ENCODE assay signal across 10 cellular contexts in the genomic region with DNA sequence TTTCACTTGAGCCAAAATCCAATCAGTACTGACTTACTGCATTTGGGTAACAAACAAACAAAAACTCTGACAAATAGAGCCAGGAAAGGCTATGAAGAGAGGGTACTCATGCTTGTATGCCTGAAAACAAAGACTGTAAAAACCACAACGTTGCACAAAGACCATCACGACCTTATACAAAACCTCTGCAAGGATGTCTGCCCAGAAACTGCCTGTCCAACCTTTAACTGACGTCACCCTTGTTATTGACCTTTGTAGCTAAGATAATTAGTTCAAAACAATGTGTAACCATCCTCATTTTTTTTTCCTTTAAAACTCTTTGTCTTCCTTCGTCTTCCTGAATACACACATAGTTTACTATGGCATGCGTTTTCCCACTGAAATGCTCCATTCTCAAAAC. TPM values are rescaled to one million over a fixed set of nuclear protein-coding genes. Genes with fewer than 3 reads are reported as not detected.
DNase-seq lines count a peak whose midpoint lies in the region; ATAC-seq, FAIRE-seq and TF ChIP-seq lines count a peak whose summit lies in the region.
"Had no signal": no experiment of that assay in that cellular context is flagged by ENCODE, and none has a peak within 500 bp of the region (broad histone marks: within the 10 kb centered on the region; RNA-seq: fewer than 3 reads in every experiment).

No MANE protein-coding gene starts in this region.

- H3K4me2 ChIP-seq in HepG2 (ENCODE audit: low read depth, low read length): peak overlapping the region; percentile 88

- ATAC-seq in HepG2 (no peak), right lobe of liver (no peak), left lobe of liver (no peak)

- peak overlapping the region; percentile 98; the same call in 1 of the 2 replicates for H3K9ac ChIP-seq in HepG2 (ENCODE audit: insufficient read depth, low read depth, low read length)

- FAIRE-seq in HepG2 (lab: Jason Lieb, UNC): no peak

- peak overlapping the region; percentile 36 to 95 (median 86); a peak in 5 of 6 replicates for H3K4me3 ChIP-seq in HepG2 (replicated peaks in 1 of 3; ENCODE audit: insufficient read depth in 1 of 3, low read depth in 2 of 3, low read length in 3 of 3)
- H3K4me3 ChIP-seq in right lobe of liver: peak overlapping the region in 1 of 3 donors; percentile 92
- H3K4me3 ChIP-seq in adrenal gland: peak overlapping the region in 1 of 4 donors; percentile 94
- no peak overlapping the region for H3K4me3 ChIP-seq in mesodermal cell (ENCODE audit: extremely low read depth, insufficient read depth, low read length, poor library complexity, severe bottlenecking)
- no peak overlapping the region for H3K4me3 ChIP-seq in vagina

- peak overlapping the region; percentile 98 for H3K27ac ChIP-seq in HepG2 (ENCODE audit: extremely low read length, insufficient read depth, low read length)
- H3K27ac ChIP-seq in right lobe of liver: no peak overlapping the region
- H3K27ac ChIP-seq in adrenal gland: peak overlapping the region in 4 of 5 donors; percentile 98 to 99 (median 98)
- peak overlapping the region; percentile 96 for H3K27ac ChIP-seq in mesodermal cell (ENCODE audit: low read depth, low read length, severe bottlenecking)
- H3K27ac ChIP-seq in vagina: peak overlapping the region; percentile 97

- peaks cover 32% of the 10 kb centered on the region for H3K4me1 ChIP-seq in HepG2 (ENCODE audit: insufficient read depth, low read length)
- peaks cover 0 to 22% (median 7%) of the 10 kb centered on the region in 4 donors for H3K4me1 ChIP-seq in right lobe of liver
- peaks cover 28 to 34% of the 10 kb centered on the region in 2 donors for H3K4me1 ChIP-seq in adrenal gland (replicated peaks in 1 of 2)
- H3K4me1 ChIP-seq in mesodermal cell (ENCODE audit: control insufficient read depth, insufficient read depth, low read length, poor library complexity, severe bottlenecking): no peaks in the 10 kb centered on the region
- H3K4me1 ChIP-seq in vagina: peaks cover 32% of the 10 kb centered on the region

- H3K36me3 ChIP-seq in HepG2 (replicated peaks in 1 of 2; ENCODE audit: control insufficient read depth in 1 of 2, insufficient read depth in 2 of 2, low read length in 2 of 2): no peaks in the 10 kb centered on the region
- H3K36me3 ChIP-seq in right lobe of liver: peaks cover 0 to 8% (median 0%) of the 10 kb centered on the region in 4 donors
- H3K36me3 ChIP-seq in adrenal gland (replicated peaks in 1 of 2): no peaks in the 10 kb centered on the region
- H3K36me3 ChIP-seq in mesodermal cell (ENCODE audit: control insufficient read depth, insufficient read depth, low read length): no peaks in the 10 kb centered on the region
- peaks cover 0 to under 1% of the 10 kb centered on the region in 2 donors for H3K36me3 ChIP-seq in vagina
- H3K36me3 ChIP-seq: pancreas had no signal

- in situ Hi-C loops in HepG2 (cut with HindIII; ENCODE audit: extremely low pct_ligation_motif_present, low pct_unique_long_range_greater_than_20kb): no loop called here

- no TSS peak for BruUV-seq in HepG2 (replicated peaks; lab: Mats Ljungman, UMichigan)

- intact Hi-C loops in HepG2 (cut with micrococcal nuclease; ENCODE audit: unreplicated experiment): loop anchor here (1.0 to 2.0 kb wide), 2 partner anchors 17 to 37 kb away; a partner anchor contains a TSS
- intact Hi-C loops in right lobe of liver (cut with DNase I): no loop called here
- intact Hi-C loops in adrenal gland (cut with DNase I): no loop called here
- intact Hi-C loops in vagina (cut with DNase I): loop anchor here (2.0 kb wide), 1 partner anchor 37 kb away; a partner anchor contains a TSS

- H3K27me3 ChIP-seq in HepG2 (ENCODE audit: control insufficient read depth in 1 of 2, insufficient read depth in 2 of 2, low read length in 2 of 2): no peaks in the 10 kb centered on the region; a peak in 1 of 5 replicates
- H3K27me3 ChIP-seq in right lobe of liver: no peaks in the 10 kb centered on the region
- H3K27me3 ChIP-seq in adrenal gland: no peaks in the 10 kb centered on the region
- H3K27me3 ChIP-seq in vagina: no peaks in the 10 kb centered on the region
- H3K27me3 ChIP-seq: pancreas had no signal

- peaks cover 29% of the 10 kb centered on the region for H4K20me1 ChIP-seq in HepG2 (ENCODE audit: insufficient read depth, low read length)

- POLR2A ChIA-PET in HepG2 (lab: Yijun Ruan, JAX): interaction anchor here (1.2 to 10.0 kb wide), 2 partner anchors 16 to 38 kb away, joined by 3 to 112 read pairs; a partner anchor contains a TSS

- no peak for DNase-seq in HepG2 (ENCODE audit: low spot score)
- no peak for DNase-seq in right lobe of liver
- DNase-seq in adrenal gland: peak in 2 of 7 donors; percentile 42 to 52
- no peak for DNase-seq in vagina (ENCODE audit: extremely low spot score in 2 of 2)
- no peak for DNase-seq in mucosa of gallbladder (ENCODE audit: low spot score)
- no peak for DNase-seq in left lobe of liver (ENCODE audit: low spot score)
- no peak for DNase-seq in 8988T
- DNase-seq: cortex of kidney, pancreas had no signal

- TF ChIP-seq POLR2A in HepG2 (IDR thresholded peaks at IDR 0.05; ENCODE audit: insufficient read depth in 1 of 2, low read depth in 2 of 2, low read length in 2 of 2) (no peak), right lobe of liver (IDR thresholded peaks at IDR 0.05) (no peak), adrenal gland (IDR thresholded peaks at IDR 0.05) (no peak), vagina (IDR thresholded peaks at IDR 0.05) (no peak)

- TF ChIP-seq RAD21 in HepG2 (CRISPR knock-in tag; IDR thresholded peaks at IDR 0.05): no peak

- no peak for TF ChIP-seq EP300 in HepG2 (IDR thresholded peaks at IDR 0.05; ENCODE audit: low read depth in 2 of 2, low read length in 2 of 2)
- TF ChIP-seq EP300 in HepG2 (CRISPR knock-in tag; IDR thresholded peaks at IDR 0.05; ENCODE audit: borderline replicate concordance): no peak

- H2AFZ ChIP-seq in HepG2 (ENCODE audit: low read length): peak overlapping the region; percentile 94

- peaks cover 36% of the 10 kb centered on the region for H3K79me2 ChIP-seq in HepG2 (ENCODE audit: insufficient read depth, low read length)

- CTCF ChIA-PET in HepG2 (lab: Yijun Ruan, JAX; ENCODE audit: low intra/inter-chr PET ratio, low total read pairs): no interaction called here

- 7% methylated on average over 5 of the region's 5 CpGs for WGBS in HepG2 (ENCODE audit: low lambda C conversion rate)
- 56% methylated on average over 5 of the region's 5 CpGs for WGBS in right lobe of liver (ENCODE audit: insufficient coverage, low coverage, low lambda C conversion rate, missing lambda C conversion rate)
- 42 to 51% (median 44%) methylated on average over 5 of the region's 5 CpGs for WGBS in adrenal gland, 4 donors
- WGBS in mesodermal cell (ENCODE audit: insufficient coverage in 2 of 2), 2 experiments: 90 to 100% methylated on average over 1 to 4 of the region's 5 CpGs

- TF ChIP-seq CTCF in HepG2 (CRISPR knock-in tag; IDR thresholded peaks at IDR 0.05): no peak
- TF ChIP-seq CTCF in right lobe of liver (IDR thresholded peaks at IDR 0.05): no peak
- TF ChIP-seq CTCF in adrenal gland (IDR thresholded peaks at IDR 0.05): no peak
- TF ChIP-seq CTCF in vagina (IDR thresholded peaks at IDR 0.05): no peak

- H3K9me3 ChIP-seq in HepG2 (ENCODE audit: low read length) (no peaks in the 10 kb centered on the region), right lobe of liver (no peaks in the 10 kb centered on the region), adrenal gland (replicated peaks in 1 of 3) (no peaks in the 10 kb centered on the region), mesodermal cell (ENCODE audit: control insufficient read depth, low read length) (no peaks in the 10 kb centered on the region), vagina (no peaks in the 10 kb centered on the region)
- H3K9me3 ChIP-seq: pancreas had no signal

RNA-seq across cellular contexts. Expression of a gene that starts 0.8 kb away (rescaled TPM):
- 17.2 and 43.1 TPM in 2 replicates for total RNA-seq in HepG2 (2016; rRNA removed; fragmentation: Illumina TruSeq; extraction: Trizol)
- 3.9 and 5.1 TPM in 2 replicates for total RNA-seq in HepG2 (2016; cell fraction: cytosol; rRNA removed; fragmentation: Illumina TruSeq; extraction: Trizol; ENCODE audit: low read depth)
- 17.1 and 41.7 TPM in 2 replicates for total RNA-seq in HepG2 (2016; cell fraction: insoluble cytoplasmic fraction; rRNA removed; fragmentation: Illumina TruSeq; extraction: Trizol)
- 8.8 and 10.3 TPM in 2 replicates for total RNA-seq in HepG2 (2016; cell fraction: membrane; rRNA removed; fragmentation: Illumina TruSeq; extraction: Trizol)
- total RNA-seq in HepG2 (2016; cell fraction: nucleus; rRNA removed; fragmentation: Illumina TruSeq; extraction: Trizol): 113 and 114 TPM in 2 replicates
- 30.6 and 31.1 TPM in 2 replicates for polyA plus RNA-seq in HepG2 (2011; rRNA removed)
- 9.3 and 10.4 TPM in 2 replicates for polyA plus RNA-seq in HepG2 (2011; cell fraction: cytosol; rRNA removed)
- 173 and 179 TPM in 2 replicates for polyA plus RNA-seq in HepG2 (2011; cell fraction: nucleus; rRNA removed)
- polyA plus RNA-seq in HepG2 (2012): 30.0 and 33.9 TPM in 2 replicates
- 1.7 and 3.1 TPM in 2 replicates for polyA plus RNA-seq in HepG2 (2016; cell fraction: cytosol; fragmentation: Illumina TruSeq; extraction: Trizol; ENCODE audit: low read depth)
- 17.0 and 19.9 TPM in 2 replicates for polyA plus RNA-seq in HepG2 (2016; cell fraction: insoluble cytoplasmic fraction; fragmentation: Illumina TruSeq; extraction: Trizol; ENCODE audit: low read depth)
- 4.9 and 6.4 TPM in 2 replicates for polyA plus RNA-seq in HepG2 (2016; cell fraction: membrane; fragmentation: Illumina TruSeq; extraction: Trizol; ENCODE audit: low read depth)
- polyA plus RNA-seq in HepG2 (2016; cell fraction: nucleus; fragmentation: Illumina TruSeq; extraction: Trizol; ENCODE audit: insufficient read depth, low read depth): 164 and 170 TPM in 2 replicates
- polyA minus RNA-seq in HepG2 (2011; rRNA and poly(A)+ RNA removed; ENCODE audit: low replicate concordance): 15.7 and 25.6 TPM in 2 replicates
- 8.6 and 12.7 TPM in 2 replicates for polyA minus RNA-seq in HepG2 (2011; cell fraction: cytosol; rRNA and poly(A)+ RNA removed)
- polyA minus RNA-seq in HepG2 (2011; cell fraction: nucleus; rRNA and poly(A)+ RNA removed): 144 and 161 TPM in 2 replicates
- 10 to 100 TPM; 14.1 to 23.0 (median 18.0) TPM for total RNA-seq in right lobe of liver
- total RNA-seq in adrenal gland: 10 to 100 TPM; 18.2 to 65.9 (median 38.2) TPM
- 10 to 100 TPM; 15.8 to 50.0 (median 32.0) TPM for polyA plus RNA-seq in adrenal gland
- 26.9 TPM for polyA plus RNA-seq in mesodermal cell (2013, experiment 1 of 2)
- 31.2 TPM for polyA plus RNA-seq in mesodermal cell (2013, experiment 2 of 2)
- total RNA-seq in vagina: 60.9 TPM
- 48.4 TPM for total RNA-seq in mucosa of gallbladder
- total RNA-seq in left lobe of liver: 18.8 TPM

RNA-seq across cellular contexts. Expression of a gene that starts 18.0 kb away (rescaled TPM):
- total RNA-seq in HepG2 (2016; rRNA removed; fragmentation: Illumina TruSeq; extraction: Trizol) (66.9 and 68.7 TPM in 2 replicates), right lobe of liver (10 to 100 TPM; 13.4 to 22.9 (median 17.7) TPM), adrenal gland (10 to 100 TPM; 16.4 to 62.6 (median 34.8) TPM), vagina (15.0 TPM), mucosa of gallbladder (18.3 TPM), left lobe of liver (14.3 TPM)
- 70.9 and 83.3 TPM in 2 replicates for total RNA-seq in HepG2 (2016; cell fraction: cytosol; rRNA removed; fragmentation: Illumina TruSeq; extraction: Trizol; ENCODE audit: low read depth)
- 67.5 and 67.8 TPM in 2 replicates for total RNA-seq in HepG2 (2016; cell fraction: insoluble cytoplasmic fraction; rRNA removed; fragmentation: Illumina TruSeq; extraction: Trizol)
- total RNA-seq in HepG2 (2016; cell fraction: membrane; rRNA removed; fragmentation: Illumina TruSeq; extraction: Trizol): 63.9 and 68.2 TPM in 2 replicates
- 33.4 and 36.6 TPM in 2 replicates for total RNA-seq in HepG2 (2016; cell fraction: nucleus; rRNA removed; fragmentation: Illumina TruSeq; extraction: Trizol)
- polyA plus RNA-seq in HepG2 (2011; rRNA removed) (33.8 and 59.5 TPM in 2 replicates), adrenal gland (10 to 100 TPM; 49.3 to 62.1 (median 51.9) TPM)
- polyA plus RNA-seq in HepG2 (2011; cell fraction: cytosol; rRNA removed): 21.4 and 31.6 TPM in 2 replicates
- polyA plus RNA-seq in HepG2 (2011; cell fraction: nucleus; rRNA removed): 6.2 and 6.7 TPM in 2 replicates
- polyA plus RNA-seq in HepG2 (2012): 29.2 and 35.7 TPM in 2 replicates
- polyA plus RNA-seq in HepG2 (2016; cell fraction: cytosol; fragmentation: Illumina TruSeq; extraction: Trizol; ENCODE audit: low read depth): 69.5 and 78.7 TPM in 2 replicates
- polyA plus RNA-seq in HepG2 (2016; cell fraction: insoluble cytoplasmic fraction; fragmentation: Illumina TruSeq; extraction: Trizol; ENCODE audit: low read depth): 48.7 and 55.1 TPM in 2 replicates
- polyA plus RNA-seq in HepG2 (2016; cell fraction: membrane; fragmentation: Illumina TruSeq; extraction: Trizol; ENCODE audit: low read depth): 51.3 and 53.8 TPM in 2 replicates
- 45.8 and 47.6 TPM in 2 replicates for polyA plus RNA-seq in HepG2 (2016; cell fraction: nucleus; fragmentation: Illumina TruSeq; extraction: Trizol; ENCODE audit: insufficient read depth, low read depth)
- 9.7 and 17.8 TPM in 2 replicates for polyA minus RNA-seq in HepG2 (2011; rRNA and poly(A)+ RNA removed; ENCODE audit: low replicate concordance)
- 3.4 and 4.2 TPM in 2 replicates for polyA minus RNA-seq in HepG2 (2011; cell fraction: cytosol; rRNA and poly(A)+ RNA removed)
- polyA minus RNA-seq in HepG2 (2011; cell fraction: nucleus; rRNA and poly(A)+ RNA removed): 6.8 and 10.1 TPM in 2 replicates
- 28.2 TPM for polyA plus RNA-seq in mesodermal cell (2013, experiment 1 of 2)
- 36.6 TPM for polyA plus RNA-seq in mesodermal cell (2013, experiment 2 of 2)

RNA-seq across cellular contexts. Expression of a gene that starts 20.2 kb away (rescaled TPM):
- total RNA-seq in HepG2 (2016; rRNA removed; fragmentation: Illumina TruSeq; extraction: Trizol) (0.38 and 0.60 TPM in 2 replicates), right lobe of liver (under 1 TPM in 1 of 6 experiments, not detected in 5; 0.20 TPM), adrenal gland (1 to 10 TPM in 6 of 8 donors, under 1 TPM in 1, not detected in 1; 0.66 to 2.3 (median 1.8) TPM), vagina (not detected), mucosa of gallbladder (2.6 TPM), left lobe of liver (0.28 TPM)
- total RNA-seq in HepG2 (2016; cell fraction: cytosol; rRNA removed; fragmentation: Illumina TruSeq; extraction: Trizol; ENCODE audit: low read depth): not detected in 2 replicates
- total RNA-seq in HepG2 (2016; cell fraction: insoluble cytoplasmic fraction; rRNA removed; fragmentation: Illumina TruSeq; extraction: Trizol): 0.30 and 0.39 TPM in 2 replicates
- total RNA-seq in HepG2 (2016; cell fraction: membrane; rRNA removed; fragmentation: Illumina TruSeq; extraction: Trizol): not detected in 2 replicates
- total RNA-seq in HepG2 (2016; cell fraction: nucleus; rRNA removed; fragmentation: Illumina TruSeq; extraction: Trizol): 0.28 TPM in 1 of 2 replicates, not detected in the other
- polyA plus RNA-seq in HepG2 (2011; rRNA removed) (0.13 TPM in 1 of 2 replicates, not detected in the other), adrenal gland (under 1 TPM; 0.61 to 0.99 (median 0.64) TPM)
- polyA plus RNA-seq in HepG2 (2011; cell fraction: cytosol; rRNA removed): 0.03 and 0.04 TPM in 2 replicates
- not detected in 2 replicates for polyA plus RNA-seq in HepG2 (2011; cell fraction: nucleus; rRNA removed)
- polyA plus RNA-seq in HepG2 (2012): not detected in 2 replicates
- polyA plus RNA-seq in HepG2 (2016; cell fraction: cytosol; fragmentation: Illumina TruSeq; extraction: Trizol; ENCODE audit: low read depth): not detected in 2 replicates
- 0.22 and 0.46 TPM in 2 replicates for polyA plus RNA-seq in HepG2 (2016; cell fraction: insoluble cytoplasmic fraction; fragmentation: Illumina TruSeq; extraction: Trizol; ENCODE audit: low read depth)
- polyA plus RNA-seq in HepG2 (2016; cell fraction: membrane; fragmentation: Illumina TruSeq; extraction: Trizol; ENCODE audit: low read depth): not detected in 2 replicates
- not detected in 2 replicates for polyA plus RNA-seq in HepG2 (2016; cell fraction: nucleus; fragmentation: Illumina TruSeq; extraction: Trizol; ENCODE audit: insufficient read depth, low read depth)
- not detected in 2 replicates for polyA minus RNA-seq in HepG2 (2011; rRNA and poly(A)+ RNA removed; ENCODE audit: low replicate concordance)
- polyA minus RNA-seq in HepG2 (2011; cell fraction: cytosol; rRNA and poly(A)+ RNA removed): not detected in 2 replicates
- polyA minus RNA-seq in HepG2 (2011; cell fraction: nucleus; rRNA and poly(A)+ RNA removed): not detected in 2 replicates
- polyA plus RNA-seq in mesodermal cell (2013, experiment 1 of 2): not detected
- polyA plus RNA-seq in mesodermal cell (2013, experiment 2 of 2): not detected

RNA-seq across cellular contexts. Expression of a gene that starts 37.4 kb away (rescaled TPM):
- total RNA-seq in HepG2 (2016; rRNA removed; fragmentation: Illumina TruSeq; extraction: Trizol): 54.8 and 81.8 TPM in 2 replicates
- total RNA-seq in HepG2 (2016; cell fraction: cytosol; rRNA removed; fragmentation: Illumina TruSeq; extraction: Trizol; ENCODE audit: low read depth): 21.5 and 24.8 TPM in 2 replicates
- total RNA-seq in HepG2 (2016; cell fraction: insoluble cytoplasmic fraction; rRNA removed; fragmentation: Illumina TruSeq; extraction: Trizol): 56.1 and 83.6 TPM in 2 replicates
- 45.7 and 58.4 TPM in 2 replicates for total RNA-seq in HepG2 (2016; cell fraction: membrane; rRNA removed; fragmentation: Illumina TruSeq; extraction: Trizol)
- total RNA-seq in HepG2 (2016; cell fraction: nucleus; rRNA removed; fragmentation: Illumina TruSeq; extraction: Trizol): 31.7 and 35.5 TPM in 2 replicates
- polyA plus RNA-seq in HepG2 (2011; rRNA removed): 26.2 and 33.6 TPM in 2 replicates
- 14.0 and 25.9 TPM in 2 replicates for polyA plus RNA-seq in HepG2 (2011; cell fraction: cytosol; rRNA removed)
- 18.3 and 25.6 TPM in 2 replicates for polyA plus RNA-seq in HepG2 (2011; cell fraction: nucleus; rRNA removed)
- 35.0 and 42.8 TPM in 2 replicates for polyA plus RNA-seq in HepG2 (2012)
- 29.0 and 34.2 TPM in 2 replicates for polyA plus RNA-seq in HepG2 (2016; cell fraction: cytosol; fragmentation: Illumina TruSeq; extraction: Trizol; ENCODE audit: low read depth)
- polyA plus RNA-seq in HepG2 (2016; cell fraction: insoluble cytoplasmic fraction; fragmentation: Illumina TruSeq; extraction: Trizol; ENCODE audit: low read depth): 85.8 and 101 TPM in 2 replicates
- 52.1 and 54.7 TPM in 2 replicates for polyA plus RNA-seq in HepG2 (2016; cell fraction: membrane; fragmentation: Illumina TruSeq; extraction: Trizol; ENCODE audit: low read depth)
- polyA plus RNA-seq in HepG2 (2016; cell fraction: nucleus; fragmentation: Illumina TruSeq; extraction: Trizol; ENCODE audit: insufficient read depth, low read depth): 54.1 and 62.9 TPM in 2 replicates
- 4.8 and 14.2 TPM in 2 replicates for polyA minus RNA-seq in HepG2 (2011; rRNA and poly(A)+ RNA removed; ENCODE audit: low replicate concordance)
- polyA minus RNA-seq in HepG2 (2011; cell fraction: cytosol; rRNA and poly(A)+ RNA removed): 7.8 and 8.5 TPM in 2 replicates
- 17.3 and 18.0 TPM in 2 replicates for polyA minus RNA-seq in HepG2 (2011; cell fraction: nucleus; rRNA and poly(A)+ RNA removed)
- 10 to 100 TPM; 14.3 to 28.5 (median 22.3) TPM for total RNA-seq in right lobe of liver
- 10 to 100 TPM; 39.9 to 96.4 (median 53.6) TPM for total RNA-seq in adrenal gland
- polyA plus RNA-seq in adrenal gland: 100 to 1,000 TPM in 1 of 3 donors, 10 to 100 TPM in 2; 62.8 to 125 (median 90.8) TPM
- polyA plus RNA-seq in mesodermal cell (2013, experiment 1 of 2): 57.3 TPM
- polyA plus RNA-seq in mesodermal cell (2013, experiment 2 of 2): 58.0 TPM
- total RNA-seq in vagina: 34.1 TPM
- total RNA-seq in mucosa of gallbladder: 35.5 TPM
- 14.7 TPM for total RNA-seq in left lobe of liver

RNA-seq across cellular contexts. Expression of a gene that starts 38.6 kb away (rescaled TPM):
- total RNA-seq in HepG2 (2016; rRNA removed; fragmentation: Illumina TruSeq; extraction: Trizol) (1.0 and 1.1 TPM in 2 replicates), right lobe of liver (1 to 10 TPM; 1.2 to 6.4 (median 2.5) TPM), adrenal gland (100 to 1,000 TPM in 1 of 8 donors, 10 to 100 TPM in 7; 28.4 to 101 (median 50.2) TPM), vagina (10.1 TPM), mucosa of gallbladder (4.4 TPM), left lobe of liver (4.7 TPM)
- 0.26 and 0.30 TPM in 2 replicates for total RNA-seq in HepG2 (2016; cell fraction: cytosol; rRNA removed; fragmentation: Illumina TruSeq; extraction: Trizol; ENCODE audit: low read depth)
- 0.73 and 0.87 TPM in 2 replicates for total RNA-seq in HepG2 (2016; cell fraction: insoluble cytoplasmic fraction; rRNA removed; fragmentation: Illumina TruSeq; extraction: Trizol)
- 0.48 and 1.1 TPM in 2 replicates for total RNA-seq in HepG2 (2016; cell fraction: membrane; rRNA removed; fragmentation: Illumina TruSeq; extraction: Trizol)
- 1.8 and 2.9 TPM in 2 replicates for total RNA-seq in HepG2 (2016; cell fraction: nucleus; rRNA removed; fragmentation: Illumina TruSeq; extraction: Trizol)
- polyA plus RNA-seq in HepG2 (2011; rRNA removed) (0.34 and 0.46 TPM in 2 replicates), adrenal gland (10 to 100 TPM in 2 of 3 donors, 1 to 10 TPM in 1; 8.3 to 14.4 (median 11.1) TPM)
- 0.11 and 0.23 TPM in 2 replicates for polyA plus RNA-seq in HepG2 (2011; cell fraction: cytosol; rRNA removed)
- 0.90 and 0.92 TPM in 2 replicates for polyA plus RNA-seq in HepG2 (2011; cell fraction: nucleus; rRNA removed)
- polyA plus RNA-seq in HepG2 (2012): 0.75 and 1.2 TPM in 2 replicates
- 0.08 TPM in 1 of 2 replicates, not detected in the other for polyA plus RNA-seq in HepG2 (2016; cell fraction: cytosol; fragmentation: Illumina TruSeq; extraction: Trizol; ENCODE audit: low read depth)
- polyA plus RNA-seq in HepG2 (2016; cell fraction: insoluble cytoplasmic fraction; fragmentation: Illumina TruSeq; extraction: Trizol; ENCODE audit: low read depth): 0.52 and 0.61 TPM in 2 replicates
- 0.21 and 0.35 TPM in 2 replicates for polyA plus RNA-seq in HepG2 (2016; cell fraction: membrane; fragmentation: Illumina TruSeq; extraction: Trizol; ENCODE audit: low read depth)
- polyA plus RNA-seq in HepG2 (2016; cell fraction: nucleus; fragmentation: Illumina TruSeq; extraction: Trizol; ENCODE audit: insufficient read depth, low read depth): 0.83 and 1.5 TPM in 2 replicates
- polyA minus RNA-seq in HepG2 (2011; rRNA and poly(A)+ RNA removed; ENCODE audit: low replicate concordance): 2.3 and 11.1 TPM in 2 replicates
- 0.59 and 0.97 TPM in 2 replicates for polyA minus RNA-seq in HepG2 (2011; cell fraction: cytosol; rRNA and poly(A)+ RNA removed)
- 9.3 and 12.7 TPM in 2 replicates for polyA minus RNA-seq in HepG2 (2011; cell fraction: nucleus; rRNA and poly(A)+ RNA removed)
- polyA plus RNA-seq in mesodermal cell (2013, experiment 1 of 2): 2.0 TPM
- polyA plus RNA-seq in mesodermal cell (2013, experiment 2 of 2): 5.1 TPM

Comparison
In these comparisons a context has a peak if more than half of its experiments do, and no peak if none do; other contexts are left out.
1. H3K27ac ChIP-seq: peak in HepG2 (single experiment), adrenal gland (4 of 5), mesodermal cell (single experiment) and vagina (single experiment); none in right lobe of liver (0 of 3).
2. intact Hi-C loops: an anchor here in HepG2 (1.0 to 2.0 kb wide) and vagina (2.0 kb wide); none called in right lobe of liver and adrenal gland.
3. H3K4me3 ChIP-seq: peak in HepG2 (3 of 3); none in mesodermal cell (single experiment) and vagina (0 of 2).